8 cellular contexts compared by ENCODE assay signal in genomic region chr3:112303811-112304325, GRCh38. TPM values are rescaled to one million over a fixed set of nuclear protein-coding genes. Genes with fewer than 3 reads are reported as not detected.
DNase-seq lines count a peak whose midpoint lies in the region; ATAC-seq, FAIRE-seq and TF ChIP-seq lines count a peak whose summit lies in the region.

No MANE protein-coding gene starts in this region.

- TF ChIP-seq CTCF in colonic mucosa (IDR thresholded peaks at IDR 0.05) (no peak), uterus (IDR thresholded peaks at IDR 0.05) (no peak)

- H3K4me3 ChIP-seq in colonic mucosa: peak overlapping the region; percentile 31
- peak overlapping the region; percentile 27 to 43 for H3K4me3 ChIP-seq in uterus

- TF ChIP-seq POLR2A in GM12892 (IDR thresholded peaks at IDR 0.05; ENCODE audit: low read depth, low read length) (no peak), uterus (IDR thresholded peaks at IDR 0.05) (no peak)

- no peak overlapping the region for H3K9ac ChIP-seq in colonic mucosa (ENCODE audit: low read depth in 2 of 2, low read length in 2 of 2)

- H3K9me3 ChIP-seq in colonic mucosa (no peaks in the 10 kb centered on the region), uterus (no peaks in the 10 kb centered on the region)

- DNase-seq in GM12892 (ENCODE audit: insufficient read length) (no peak), colonic mucosa (no peak), medulla oblongata (ENCODE audit: extremely low spot score) (peak; percentile 42), uterus (peak in 1 of 2 donors; percentile 19), SW480 (ENCODE audit: low spot score) (no peak), SHP77 (lab: John Stamatoyannopoulos, UW) (no peak)

- ATAC-seq in HG03280 (IDR thresholded peaks at IDR 0.05; ENCODE audit: unreplicated experiment): peak; percentile 45
- ATAC-seq in HG02840 (IDR thresholded peaks at IDR 0.05; ENCODE audit: low FRiP score, unreplicated experiment): no peak

- FAIRE-seq in GM12892 (lab: Jason Lieb, UNC): peak; percentile 85

- H3K4me1 ChIP-seq in colonic mucosa (no peaks in the 10 kb centered on the region), uterus (no peaks in the 10 kb centered on the region)

- no peaks in the 10 kb centered on the region for H3K27me3 ChIP-seq in colonic mucosa
- no peaks in the 10 kb centered on the region for H3K27me3 ChIP-seq in uterus

- H3K36me3 ChIP-seq in colonic mucosa (no peaks in the 10 kb centered on the region), uterus (no peaks in the 10 kb centered on the region)

- H3K27ac ChIP-seq in colonic mucosa (no peak overlapping the region), uterus (peak overlapping the region in 1 of 2 donors; percentile 7)

- intact Hi-C loops in colonic mucosa (cut with DNase I) (no loop called here), uterus (cut with DNase I; ENCODE audit: low total_unique reads) (no loop called here)

RNA-seq across cellular contexts. Expression of gene SLC9C1, which starts 9.9 kb away (rescaled TPM):
- polyA plus RNA-seq in GM12892 (2012; ENCODE audit: missing spikeins): not detected
- under 1 TPM; 0.13 to 0.15 TPM for total RNA-seq in colonic mucosa
- 1 to 10 TPM in 1 of 4 donors, under 1 TPM in 1, not detected in 2; 0.49 to 1.7 TPM for total RNA-seq in uterus

RNA-seq across cellular contexts. Expression of gene CD200, which starts 29.1 kb away (rescaled TPM):
- polyA plus RNA-seq in GM12892 (2012; ENCODE audit: missing spikeins): 27.2 TPM
- 1 to 10 TPM; 7.1 to 7.6 TPM for total RNA-seq in colonic mucosa
- 10 to 100 TPM; 15.6 to 31.8 (median 23.6) TPM for total RNA-seq in uterus
